8 cellular contexts compared by ENCODE assay signal in genomic region chr20:46089338-46090094, GRCh38. TPM values are rescaled to one million over a fixed set of nuclear protein-coding genes. Genes with fewer than 3 reads are reported as not detected.
A peak's percentile ranks its signal among the peaks of the same experiment; 100 is the strongest.
DNase-seq lines count a peak whose midpoint lies in the region; ATAC-seq, FAIRE-seq and TF ChIP-seq lines count a peak whose summit lies in the region.

Gene NCOA5 (minus strand): TSS chr20:46089962. CDS start chr20:46079424, 10,538 bp downstream.

- no peaks in the 10 kb centered on the region for H3K9me1 ChIP-seq in endothelial cell of umbilical vein (replicated peaks; ENCODE audit: control insufficient read depth, extremely low read depth, insufficient read depth, low read length)

- H4K20me1 ChIP-seq in OCI-LY1 (ENCODE audit: insufficient read depth, low read length): peaks cover 2% of the 10 kb centered on the region; the same call in 1 of the 2 replicates
- peaks cover 7% of the 10 kb centered on the region for H4K20me1 ChIP-seq in endothelial cell of umbilical vein (replicated peaks; ENCODE audit: control insufficient read depth, extremely low read depth, insufficient read depth, low read length)

- H3F3A ChIP-seq in OCI-LY1 (ENCODE audit: insufficient read depth, low read length): no peaks in the 10 kb centered on the region

- FAIRE-seq in D721Med (lab: Jason Lieb, UNC) (no peak), endothelial cell of umbilical vein (lab: Jason Lieb, UNC) (peak; percentile 93)

- dilution Hi-C loops in endothelial cell of umbilical vein (cut with MboI; ENCODE audit: extremely low pct_ligation_motif_present, low sequenced_read_pairs): no loop called here

- peak within 1 kb of the TSS; percentile 42 for H3K27ac ChIP-seq in OCI-LY1 (ENCODE audit: low read depth, low read length, poor library complexity, severe bottlenecking)
- peak within 1 kb of the TSS; percentile 83 for H3K27ac ChIP-seq in endothelial cell of umbilical vein (ENCODE audit: insufficient read depth, low read depth, low read length)

- H3K4me2 ChIP-seq in OCI-LY1 (ENCODE audit: low read length): peak within 1 kb of the TSS; percentile 97
- peak within 1 kb of the TSS; percentile 89 for H3K4me2 ChIP-seq in endothelial cell of umbilical vein (ENCODE audit: insufficient read depth, low read length)

- H3K9me2 ChIP-seq in OCI-LY1 (ENCODE audit: low read depth, low read length): no peaks in the 10 kb centered on the region

- DNase-seq in D721Med (ENCODE audit: insufficient read length, low spot score) (peak; percentile 82), HuH-7 (ENCODE audit: low spot score) (peak; percentile 98), endothelial cell of umbilical vein (ENCODE audit: low read depth, low spot score) (peak; percentile 94), middle frontal gyrus (ENCODE audit: extremely low spot score, low spot score) (peak; percentile 93)
- DNase-seq in activated CD8-positive, alpha-beta memory T cell treated with anti-CD3 and anti-CD28 coated beads, Interleukin-2, amount 50 U/mL, for 48 hours: peak; percentile 94
- DNase-seq in stimulated activated CD8-positive, alpha-beta memory T cell treated with anti-CD3 and anti-CD28 coated beads, Interleukin-2, amount 100 ng/mL, for 48 hours (ENCODE audit: low read depth in 2 of 2): peak; percentile 90 to 91

- TF ChIP-seq CTCF in D721Med (IDR thresholded peaks at IDR 0.05; ENCODE audit: insufficient read depth, missing control alignments) (peak; percentile 44), OCI-LY1 (IDR thresholded peaks at IDR 0.05; ENCODE audit: low read length) (peak; percentile 22; the same call in 1 of the 2 replicates), endothelial cell of umbilical vein (IDR thresholded peaks at IDR 0.05; ENCODE audit: extremely low read depth in 1 of 2, insufficient read depth in 1 of 2, low read depth in 1 of 2, low read length in 2 of 2) (peak in 1 of 2 donors; percentile 15)

- POLR2A ChIA-PET in endothelial cell of umbilical vein (lab: Charles Lee): no interaction called here

- H2AFZ ChIP-seq in OCI-LY1 (ENCODE audit: low read length) (peak within 1 kb of the TSS; percentile 34), endothelial cell of umbilical vein (ENCODE audit: low read depth, low read length) (peak within 1 kb of the TSS; percentile 83)

- H3K9me3 ChIP-seq in OCI-LY1 (ENCODE audit: low read length) (no peaks in the 10 kb centered on the region), endothelial cell of umbilical vein (replicated peaks; ENCODE audit: control insufficient read depth, insufficient read depth, low read length) (no peaks in the 10 kb centered on the region)

- H3K4me3 ChIP-seq in OCI-LY1 (ENCODE audit: low read depth, low read length, poor library complexity, severe bottlenecking) (peak within 1 kb of the TSS; percentile 96), endothelial cell of umbilical vein (replicated peaks in 1 of 3; ENCODE audit: insufficient read depth in 1 of 3, low read depth in 1 of 3, low read length in 3 of 3) (peak within 1 kb of the TSS; percentile 70 to 80 (median 77))

- H3K4me1 ChIP-seq in OCI-LY1 (ENCODE audit: insufficient read depth, low read length, severe bottlenecking) (peaks cover 43% of the 10 kb centered on the region), endothelial cell of umbilical vein (ENCODE audit: control insufficient read depth, extremely low read depth, insufficient read depth, low read length) (peaks cover 26% of the 10 kb centered on the region)

- no TSS peak for BruUV-seq in endothelial cell of umbilical vein (replicated peaks; lab: Mats Ljungman, UMichigan)

- H3K79me2 ChIP-seq in OCI-LY1 (ENCODE audit: insufficient read depth, low read length): peaks cover 47% of the 10 kb centered on the region
- peaks cover 48% of the 10 kb centered on the region for H3K79me2 ChIP-seq in endothelial cell of umbilical vein (ENCODE audit: control insufficient read depth, insufficient read depth, low read length)

- peak; percentile 82 for ATAC-seq in GM21515 (IDR thresholded peaks at IDR 0.05; ENCODE audit: unreplicated experiment)

- H3K27me3 ChIP-seq in OCI-LY1 (ENCODE audit: insufficient read depth, low read length): no peaks in the 10 kb centered on the region
- peaks cover 0 to 2% of the 10 kb centered on the region in 2 experiments for H3K27me3 ChIP-seq in endothelial cell of umbilical vein (ENCODE audit: control insufficient read depth in 2 of 2, insufficient read depth in 2 of 2, low read length in 2 of 2)

- intact Hi-C loops in endothelial cell of umbilical vein (cut with micrococcal nuclease): loop anchor here (1.0 to 10.0 kb wide), 6 partner anchors 29 to 599 kb away; partner anchors contain the start of genes CD40, TP53RK, UBE2C and ZNF335

- TF ChIP-seq POLR2A in endothelial cell of umbilical vein (IDR thresholded peaks at IDR 0.05; ENCODE audit: low read depth, low read length): peak; percentile 85

- CTCF ChIA-PET in endothelial cell of umbilical vein (lab: Charles Lee): interaction anchor here (0.7 to 4.2 kb wide), 7 partner anchors 10 to 119 kb away, joined by 3 to 24 read pairs (median 10); no protein-coding TSS in a partner anchor

- peak within 1 kb of the TSS; percentile 94 for H3K9ac ChIP-seq in OCI-LY1 (ENCODE audit: low read length)
- H3K9ac ChIP-seq in endothelial cell of umbilical vein (replicated peaks; ENCODE audit: extremely low read depth, insufficient read depth, low read length): peak within 1 kb of the TSS; percentile 92

- H3K36me3 ChIP-seq in OCI-LY1 (ENCODE audit: insufficient read depth, low read length) (no peaks in the 10 kb centered on the region), endothelial cell of umbilical vein (ENCODE audit: control insufficient read depth in 2 of 2, extremely low read depth in 1 of 2, insufficient read depth in 2 of 2, low read length in 2 of 2) (no peaks in the 10 kb centered on the region)

TF ChIP-seq in endothelial cell of umbilical vein, 7 proteins besides CTCF, POLR2A, EP300 and RAD21:
- TF ChIP-seq MYC (IDR thresholded peaks at IDR 0.05; ENCODE audit: low read depth, low read length): peak; percentile 83
- no peak for TF ChIP-seq MAX (IDR thresholded peaks at IDR 0.05; ENCODE audit: insufficient read depth, insufficient read length)
- TF ChIP-seq POLR2AphosphoS5 (IDR thresholded peaks at IDR 0.05; ENCODE audit: insufficient read depth, low read depth, low read length): peak; percentile 97

RNA-seq across cellular contexts. Expression of gene NCOA5, which starts in this region (rescaled TPM):
- 34.2 and 39.5 TPM in 2 replicates for total RNA-seq in endothelial cell of umbilical vein
- 30.3 and 32.0 TPM in 2 replicates for polyA plus RNA-seq in endothelial cell of umbilical vein
- 25.3 and 27.6 TPM in 2 replicates for polyA plus RNA-seq in endothelial cell of umbilical vein (2011; cell fraction: cytosol; rRNA removed)
- 51.1 and 53.2 TPM in 2 replicates for polyA plus RNA-seq in endothelial cell of umbilical vein (2011; cell fraction: nucleus; rRNA removed)
- 22.0 and 24.7 TPM in 2 replicates for polyA plus RNA-seq in endothelial cell of umbilical vein (2012)
- polyA minus RNA-seq in endothelial cell of umbilical vein: 32.2 and 35.6 TPM in 2 replicates
- polyA minus RNA-seq in endothelial cell of umbilical vein (2011; cell fraction: cytosol; rRNA and poly(A)+ RNA removed): 23.7 TPM
- polyA minus RNA-seq in endothelial cell of umbilical vein (2011; cell fraction: nucleus; rRNA and poly(A)+ RNA removed): 20.1 and 20.6 TPM in 2 replicates

Comparison
In these comparisons a context has a peak if more than half of its experiments do, and no peak if none do; other contexts are left out.
1. Peak in every context shown above with its lines: DNase-seq, ATAC-seq, H3K4me3 ChIP-seq and H3K27ac ChIP-seq.